ENCODE assay signal across 30 cellular contexts in the genomic region with DNA sequence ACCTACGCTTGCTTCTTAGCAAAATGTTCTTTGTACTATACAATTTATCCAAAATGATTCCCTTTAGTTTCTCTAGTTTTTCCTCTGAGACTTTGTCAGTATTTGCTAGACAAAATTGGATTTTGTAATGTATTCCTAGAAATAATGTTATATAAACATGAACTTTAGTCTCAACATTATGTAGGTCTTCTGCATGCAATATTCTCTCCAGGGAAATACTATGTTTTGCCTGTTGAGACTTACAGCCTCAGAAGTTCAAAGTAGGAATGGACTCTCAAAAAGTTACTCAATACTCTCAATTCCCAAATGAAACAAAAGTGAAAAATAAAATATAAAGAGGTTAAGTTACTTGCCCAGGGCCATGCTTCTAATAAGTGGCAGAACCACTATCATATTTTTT.
"Had no signal": no experiment of that assay in that cellular context is flagged by ENCODE, and none has a peak within 500 bp of the region (broad histone marks: within the 10 kb centered on the region; RNA-seq: fewer than 3 reads in every experiment).

No MANE protein-coding gene starts in this region.

- H3K27me3 ChIP-seq: colonic mucosa, gastrocnemius medialis, right atrium auricular region, sigmoid colon, suprapubic skin, transverse colon, upper lobe of right lung, uterus had no signal

- ATAC-seq: esophagus mucosa; gastrocnemius medialis; left lobe of liver; mucosa of descending colon; stimulated activated naive CD8-positive, alpha-beta T cell treated with anti-CD3 and anti-CD28 coated beads, Interleukin-15, amount 100 ng/mL, for 72 hours; upper lobe of right lung had no signal

- H3K9me3 Mint-ChIP-seq: dendritic cell treated with granulocyte-macrophage colony-stimulating factor and Interleukin-4, amounts not matched to agents 40 ng/mL and 50 ng/mL, for 4 days; endodermal cell; mesothelial cell of epicardium; nephron progenitor cell; stimulated activated naive CD8-positive, alpha-beta T cell treated with anti-CD3 and anti-CD28 coated beads, Interleukin-15, amount 100 ng/mL, for 72 hours had no signal

- H3K27me3 Mint-ChIP-seq: dendritic cell treated with granulocyte-macrophage colony-stimulating factor and Interleukin-4, amounts not matched to agents 40 ng/mL and 50 ng/mL, for 4 days; stimulated activated naive CD8-positive, alpha-beta T cell treated with anti-CD3 and anti-CD28 coated beads, Interleukin-15, amount 100 ng/mL, for 72 hours had no signal

- H3K27ac Mint-ChIP-seq: dendritic cell treated with granulocyte-macrophage colony-stimulating factor and Interleukin-4, amounts not matched to agents 40 ng/mL and 50 ng/mL, for 4 days; endodermal cell; mesothelial cell of epicardium; naive B cell; stimulated activated naive CD8-positive, alpha-beta T cell treated with anti-CD3 and anti-CD28 coated beads, Interleukin-15, amount 100 ng/mL, for 72 hours had no signal

- H3K4me3 ChIP-seq: colonic mucosa, gastrocnemius medialis, mucosa of descending colon, prostate gland, right atrium auricular region, sigmoid colon, suprapubic skin, transverse colon, upper lobe of right lung, uterus had no signal

- H3K4me3 Mint-ChIP-seq: dendritic cell treated with granulocyte-macrophage colony-stimulating factor and Interleukin-4, amounts not matched to agents 40 ng/mL and 50 ng/mL, for 4 days; endodermal cell; mesothelial cell of epicardium; naive B cell; nephron progenitor cell; stimulated activated naive CD8-positive, alpha-beta T cell treated with anti-CD3 and anti-CD28 coated beads, Interleukin-15, amount 100 ng/mL, for 72 hours had no signal

- H3K27ac ChIP-seq: colonic mucosa, epithelial cell of prostate, gastrocnemius medialis, prostate gland, right atrium auricular region, sigmoid colon, suprapubic skin, transverse colon, upper lobe of right lung, uterus had no signal

- H3K9me3 ChIP-seq: colonic mucosa, gastrocnemius medialis, mucosa of descending colon, prostate gland, right atrium auricular region, sigmoid colon, suprapubic skin, transverse colon, upper lobe of right lung, uterus had no signal

- H3K36me3 ChIP-seq: colonic mucosa, gastrocnemius medialis, prostate gland, right atrium auricular region, sigmoid colon, suprapubic skin, transverse colon, upper lobe of right lung, uterus had no signal

- H3K36me3 Mint-ChIP-seq: mesothelial cell of epicardium, naive B cell had no signal

- H3K4me1 Mint-ChIP-seq: endodermal cell; naive B cell; nephron progenitor cell; stimulated activated naive CD8-positive, alpha-beta T cell treated with anti-CD3 and anti-CD28 coated beads, Interleukin-15, amount 100 ng/mL, for 72 hours had no signal

- DNase-seq: colonic mucosa; effector CD8-positive, alpha-beta T cell; endodermal cell; foreskin fibroblast; gastrocnemius medialis; head of caudate nucleus; kidney; mesenchymal stem cell; mucosa of descending colon; naive B cell; nephron progenitor cell; nucleus accumbens; sigmoid colon; small intestine; stimulated activated CD4-positive, alpha-beta T cell treated with anti-CD3 and anti-CD28 coated beads, Interleukin-1b, Interleukin-23, amount 100 ng/mL, for 48 hours; stimulated activated CD4-positive, alpha-beta T cell treated with anti-CD3 and anti-CD28 coated beads, Interleukin-4, amount 100 ng/mL, for 1 hour; stimulated activated CD8-positive, alpha-beta memory T cell treated with anti-CD3 and anti-CD28 coated beads, Interleukin-4, amount 100 ng/mL, for 48 hours; stimulated activated naive CD4-positive, alpha-beta T cell; stimulated activated naive CD8-positive, alpha-beta T cell treated with anti-CD3 and anti-CD28 coated beads, Interleukin-15, amount 100 ng/mL, for 72 hours; transverse colon; upper lobe of right lung; uterus had no signal

- H3K4me1 ChIP-seq: colonic mucosa, prostate gland, right atrium auricular region, suprapubic skin, transverse colon, uterus had no signal
